In the genomic region with DNA sequence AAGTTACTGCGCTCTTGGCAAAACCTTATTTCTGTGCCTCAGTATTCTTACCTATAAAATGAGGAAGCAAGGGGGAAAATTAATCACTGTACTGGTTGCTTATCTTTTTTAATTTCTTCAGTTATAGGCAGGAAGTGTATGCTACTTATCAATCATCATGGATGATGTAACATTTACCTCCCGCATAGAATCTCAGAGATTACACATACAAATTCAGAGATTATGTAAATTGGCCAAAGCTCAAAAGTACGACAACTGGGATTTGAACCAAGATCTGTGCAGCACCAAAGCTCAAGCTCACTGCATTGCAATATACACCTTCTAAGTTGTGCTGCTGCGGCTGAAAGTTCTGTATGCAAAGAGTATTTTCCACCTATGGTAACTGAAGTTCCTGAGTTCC, we compare ENCODE assay signal across 27 cellular contexts.
DNase-seq lines count a peak whose midpoint lies in the region; ATAC-seq and FAIRE-seq lines count a peak whose summit lies in the region.
"Had no signal": no experiment of that assay in that cellular context is flagged by ENCODE, and none has a peak within 500 bp of the region (broad histone marks: within the 10 kb centered on the region; RNA-seq: fewer than 3 reads in every experiment).

No MANE protein-coding gene starts in this region.

- no peaks in the 10 kb centered on the region for H3K27me3 ChIP-seq in naive thymus-derived CD4-positive, alpha-beta T cell (ENCODE audit: control insufficient read depth in 2 of 2, insufficient read depth in 2 of 2, low read length in 2 of 2)
- H3K27me3 ChIP-seq: BLaER1, spleen, suprapubic skin had no signal

- H3K9me3 Mint-ChIP-seq in activated T-cell treated with anti-CD3 and anti-CD28 coated beads, Interleukin-2, amount 50 U/mL, for 24 hours = no peaks in the 10 kb centered on the region
- H3K9me3 Mint-ChIP-seq in T-cell = no peaks in the 10 kb centered on the region
- no peaks in the 10 kb centered on the region for H3K9me3 Mint-ChIP-seq in naive thymus-derived CD4-positive, alpha-beta T cell
- H3K9me3 Mint-ChIP-seq: activated naive CD4-positive, alpha-beta T cell treated with anti-CD3 and anti-CD28 coated beads, Interleukin-2, amount 50 U/mL, for 72 hours; activated T-helper 1 cell treated with anti-CD3 and anti-CD28 coated beads, Interleukin-12 subunit alpha, Interleukin-12 subunit beta, Interleukin-2, Interleukin-4 antibody, amounts not matched to agents 30 ng/mL and 10 ng/mL and 1 ng/mL, durations not matched to agents 14 hours and 24 hours and 36 hours; dendritic cell treated with granulocyte-macrophage colony-stimulating factor and Interleukin-4, amounts not matched to agents 40 ng/mL and 50 ng/mL, for 4 days; H9; nephron; stimulated activated naive B cell treated with anti-CD40 and anti-IgM and Interleukin-4, amounts not matched to agents 10 μg/mL and 1 μg/mL and 100 μg/mL, for 72 hours had no signal

- no peak overlapping the region for H3K4me3 ChIP-seq in naive thymus-derived CD4-positive, alpha-beta T cell (ENCODE audit: low read length)
- H3K4me3 ChIP-seq: BLaER1, PC-9, spleen, suprapubic skin had no signal

- intact Hi-C loops in naive thymus-derived CD4-positive, alpha-beta T cell (cut with micrococcal nuclease) = loop anchor here (2.0 to 5.0 kb wide), 2 partner anchors 305 to 412 kb away; no protein-coding TSS in a partner anchor

- POLR2A ChIA-PET in T-cell (lab: Charles Lee) = interaction anchor here (0.6 to 2.2 kb wide), 8 partner anchors 20 to 179 kb away, joined by 3 to 8 read pairs (median 4); no protein-coding TSS in a partner anchor
- POLR2A ChIA-PET in naive thymus-derived CD4-positive, alpha-beta T cell (lab: Charles Lee) = interaction anchor here (0.9 to 2.1 kb wide), 11 partner anchors 41 to 306 kb away, joined by 3 to 8 read pairs (median 4); partner anchors contain the start of gene CD44

- H3K4me1 Mint-ChIP-seq in activated T-cell treated with anti-CD3 and anti-CD28 coated beads, Interleukin-2, amount 50 U/mL, for 24 hours (ENCODE audit: low read depth) = peaks cover 41% of the 10 kb centered on the region
- peaks cover 24 to 45% (median 41%) of the 10 kb centered on the region in 3 donors for H3K4me1 Mint-ChIP-seq in T-cell
- H3K4me1 Mint-ChIP-seq in naive thymus-derived CD4-positive, alpha-beta T cell = peaks cover 19 to 50% (median 43%) of the 10 kb centered on the region in 7 donors
- H3K4me1 Mint-ChIP-seq: H9 had no signal

- H3K36me3 ChIP-seq in naive thymus-derived CD4-positive, alpha-beta T cell (ENCODE audit: control insufficient read depth in 2 of 3, insufficient read depth in 3 of 3, low read length in 3 of 3) = no peaks in the 10 kb centered on the region

- no peak for DNase-seq in activated T-cell treated with anti-CD3 and anti-CD28 coated beads, Interleukin-2, amount 50 U/mL, for 24 hours
- no peak for DNase-seq in activated T-cell treated with anti-CD3 and anti-CD28 coated beads for 4 hours
- no peak for DNase-seq in GM19239 (ENCODE audit: insufficient read length, low spot score)
- no peak for DNase-seq in T-cell
- DNase-seq in naive thymus-derived CD4-positive, alpha-beta T cell = no peak
- DNase-seq in kidney glomerular epithelial cell (lab: John Stamatoyannopoulos, UW) = no peak
- DNase-seq: ACHN; activated CD4-positive, alpha-beta T cell treated with anti-CD3 and anti-CD28 coated beads for 48 hours; central memory CD4-positive, alpha-beta T cell; H9; NCI-H2081; NCI-H446 treated with DMSO at 0.1 percent for 48 hours; PC-9; SHP77 treated with DMSO at 0.1 percent for 48 hours; spleen; stimulated activated CD4-positive, alpha-beta T cell treated with anti-CD3 and anti-CD28 coated beads, Interleukin-2, amount 100 ng/mL, for 48 hours; stimulated activated naive B cell treated with anti-CD40 and anti-IgM and Interleukin-4, amounts not matched to agents 10 μg/mL and 1 μg/mL and 100 μg/mL, for 72 hours had no signal

- no peaks in the 10 kb centered on the region for H3K27me3 Mint-ChIP-seq in activated T-cell treated with anti-CD3 and anti-CD28 coated beads, Interleukin-2, amount 50 U/mL, for 24 hours
- H3K27me3 Mint-ChIP-seq in T-cell = no peaks in the 10 kb centered on the region
- H3K27me3 Mint-ChIP-seq in naive thymus-derived CD4-positive, alpha-beta T cell = peaks cover 0 to 4% (median 0%) of the 10 kb centered on the region in 5 donors
- H3K27me3 Mint-ChIP-seq: dendritic cell treated with granulocyte-macrophage colony-stimulating factor and Interleukin-4, amounts not matched to agents 40 ng/mL and 50 ng/mL, for 4 days; stimulated activated naive B cell treated with anti-CD40 and anti-IgM and Interleukin-4, amounts not matched to agents 10 μg/mL and 1 μg/mL and 100 μg/mL, for 72 hours had no signal

- H3K4me1 ChIP-seq in naive thymus-derived CD4-positive, alpha-beta T cell (ENCODE audit: control insufficient read depth in 2 of 2, insufficient read depth in 2 of 2, low read length in 2 of 2) = peaks cover 15 to 19% of the 10 kb centered on the region in 2 donors

- H3K36me3 Mint-ChIP-seq in activated T-cell treated with anti-CD3 and anti-CD28 coated beads, Interleukin-2, amount 50 U/mL, for 24 hours (ENCODE audit: low read depth) = peaks cover 4% of the 10 kb centered on the region
- no peaks in the 10 kb centered on the region for H3K36me3 Mint-ChIP-seq in T-cell
- H3K36me3 Mint-ChIP-seq in naive thymus-derived CD4-positive, alpha-beta T cell = peaks cover 0 to 1% (median 0%) of the 10 kb centered on the region in 5 donors
- H3K36me3 Mint-ChIP-seq: activated naive CD4-positive, alpha-beta T cell treated with anti-CD3 and anti-CD28 coated beads, Interleukin-2, amount 50 U/mL, for 72 hours; stimulated activated naive B cell treated with anti-CD40 and anti-IgM and Interleukin-4, amounts not matched to agents 10 μg/mL and 1 μg/mL and 100 μg/mL, for 72 hours had no signal

- peak overlapping the region; percentile 23 for H3K27ac Mint-ChIP-seq in activated T-cell treated with anti-CD3 and anti-CD28 coated beads, Interleukin-2, amount 50 U/mL, for 24 hours
- H3K27ac Mint-ChIP-seq in T-cell = peak overlapping the region; percentile 65 to 76
- H3K27ac Mint-ChIP-seq in naive thymus-derived CD4-positive, alpha-beta T cell = peak overlapping the region in 8 of 9 donors; percentile 29 to 80 (median 70)
- H3K27ac Mint-ChIP-seq: activated naive CD4-positive, alpha-beta T cell treated with anti-CD3 and anti-CD28 coated beads, Interleukin-2, amount 50 U/mL, for 72 hours; activated T-helper 1 cell treated with anti-CD3 and anti-CD28 coated beads, Interleukin-12 subunit alpha, Interleukin-12 subunit beta, Interleukin-2, Interleukin-4 antibody, amounts not matched to agents 30 ng/mL and 10 ng/mL and 1 ng/mL, durations not matched to agents 14 hours and 24 hours and 36 hours; dendritic cell treated with granulocyte-macrophage colony-stimulating factor and Interleukin-4, amounts not matched to agents 40 ng/mL and 50 ng/mL, for 4 days; nephron; stimulated activated naive B cell treated with anti-CD40 and anti-IgM and Interleukin-4, amounts not matched to agents 10 μg/mL and 1 μg/mL and 100 μg/mL, for 72 hours had no signal

- H3K9me3 ChIP-seq in naive thymus-derived CD4-positive, alpha-beta T cell (ENCODE audit: control insufficient read depth in 2 of 3, low read length in 3 of 3) = no peaks in the 10 kb centered on the region
- H3K9me3 ChIP-seq: BLaER1, spleen, suprapubic skin had no signal

- H3K27ac ChIP-seq in naive thymus-derived CD4-positive, alpha-beta T cell (ENCODE audit: low read depth, low read length) = peak overlapping the region; percentile 15
- H3K27ac ChIP-seq: BLaER1, PC-9, suprapubic skin had no signal

- ATAC-seq in T-cell (replicated peaks in 1 of 4) (peak in 2 of 4 experiments; percentile 40 to 43), HG03354 (IDR thresholded peaks at IDR 0.05; ENCODE audit: poor library complexity, severe bottlenecking, unreplicated experiment) (no peak), GM21423 (IDR thresholded peaks at IDR 0.05; ENCODE audit: unreplicated experiment) (no peak)
- no peak for ATAC-seq in naive thymus-derived CD4-positive, alpha-beta T cell
- ATAC-seq: stimulated activated naive B cell treated with anti-CD40 and anti-IgM and Interleukin-4, amounts not matched to agents 10 μg/mL and 1 μg/mL and 100 μg/mL, for 72 hours had no signal

- CTCF ChIA-PET in T-cell (lab: Charles Lee) = interaction anchor here (0.6 to 1.9 kb wide), 14 partner anchors 10 to 394 kb away, joined by 3 to 7 read pairs (median 4); no protein-coding TSS in a partner anchor
- CTCF ChIA-PET in naive thymus-derived CD4-positive, alpha-beta T cell (lab: Charles Lee) = interaction anchor here (0.5 to 5.4 kb wide), 18 partner anchors 10 to 392 kb away, joined by 3 to 34 read pairs (median 5); partner anchors contain the start of gene CD44

- FAIRE-seq in GM19239 (lab: Jason Lieb, UNC) = peak; percentile 35
- FAIRE-seq: astrocyte, urothelium cell line had no signal

- H3K4me3 Mint-ChIP-seq in activated T-cell treated with anti-CD3 and anti-CD28 coated beads, Interleukin-2, amount 50 U/mL, for 24 hours = no peak overlapping the region
- H3K4me3 Mint-ChIP-seq in T-cell = peak overlapping the region in 1 of 3 donors; percentile 16
- peak overlapping the region in 5 of 10 donors; percentile 3 to 53 (median 12) for H3K4me3 Mint-ChIP-seq in naive thymus-derived CD4-positive, alpha-beta T cell
- H3K4me3 Mint-ChIP-seq: activated T-helper 1 cell treated with anti-CD3 and anti-CD28 coated beads, Interleukin-12 subunit alpha, Interleukin-12 subunit beta, Interleukin-2, Interleukin-4 antibody, amounts not matched to agents 30 ng/mL and 10 ng/mL and 1 ng/mL, durations not matched to agents 14 hours and 24 hours and 36 hours; dendritic cell treated with granulocyte-macrophage colony-stimulating factor and Interleukin-4, amounts not matched to agents 40 ng/mL and 50 ng/mL, for 4 days; H9; nephron; stimulated activated naive B cell treated with anti-CD40 and anti-IgM and Interleukin-4, amounts not matched to agents 10 μg/mL and 1 μg/mL and 100 μg/mL, for 72 hours had no signal
